In the genomic region with DNA sequence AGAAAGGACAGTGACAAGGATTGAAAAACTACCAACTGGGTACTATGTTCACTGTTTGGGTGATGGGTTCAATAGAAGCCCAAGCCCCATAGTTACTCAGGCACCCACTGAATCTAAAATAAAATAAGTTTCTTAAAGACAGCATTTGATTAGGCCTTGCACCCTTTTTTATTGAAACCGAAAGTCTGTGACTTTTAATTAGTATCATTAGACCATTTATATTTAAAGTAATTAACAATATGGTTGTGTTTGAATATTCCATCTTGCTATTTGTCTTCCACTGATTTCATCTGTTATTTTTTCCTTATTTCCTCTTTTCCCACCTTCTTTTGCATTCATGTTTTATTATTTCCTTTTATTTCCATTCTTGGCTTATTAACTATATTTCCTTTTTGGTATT, we compare ENCODE assay signal across 30 cellular contexts. TPM values are rescaled to one million over a fixed set of nuclear protein-coding genes. Genes with fewer than 3 reads are reported as not detected.
"Had no signal": no experiment of that assay in that cellular context is flagged by ENCODE, and none has a peak within 500 bp of the region (broad histone marks: within the 10 kb centered on the region; RNA-seq: fewer than 3 reads in every experiment).

No MANE protein-coding gene starts in this region.

- FAIRE-seq: urothelium cell line had no signal

- H3K4me3 Mint-ChIP-seq: stimulated activated effector memory CD8-positive, alpha-beta T cell treated with anti-CD3 and anti-CD28 coated beads, Interleukin-12 subunit alpha, Interleukin-12 subunit beta, amount 100 ng/mL, for 72 hours; stimulated activated memory B cell treated with anti-CD40 and anti-IgM and Interleukin-4, amounts not matched to agents 10 μg/mL and 1 μg/mL and 100 μg/mL, for 72 hours; stimulated activated naive B cell treated with anti-CD40 and anti-IgM and Interleukin-4, amounts not matched to agents 10 μg/mL and 1 μg/mL and 100 μg/mL, for 72 hours; stimulated activated naive CD8-positive, alpha-beta T cell treated with anti-CD3 and anti-CD28 coated beads, Interleukin-15, amount 100 ng/mL, for 72 hours; stimulated activated naive CD8-positive, alpha-beta T cell treated with anti-CD3 and anti-CD28 coated beads, Interleukin-15, Interleukin-2, amounts not matched to agents 100 ng/mL and 50 ng/mL, for 24 hours; type B pancreatic cell had no signal

- H3K4me1 ChIP-seq: suprapubic skin, testis, thyroid gland, tibial artery, tibial nerve, transverse colon, upper lobe of left lung, upper lobe of right lung, uterus, vagina had no signal

- H3K27ac ChIP-seq: stomach, suprapubic skin, testis, thoracic aorta, thyroid gland, tibial artery, tibial nerve, transverse colon, upper lobe of left lung, upper lobe of right lung, uterus, vagina had no signal

- H3K36me3 Mint-ChIP-seq: stimulated activated effector memory CD8-positive, alpha-beta T cell treated with anti-CD3 and anti-CD28 coated beads, Interleukin-12 subunit alpha, Interleukin-12 subunit beta, amount 100 ng/mL, for 72 hours; stimulated activated memory B cell treated with anti-CD40 and anti-IgM and Interleukin-4, amounts not matched to agents 10 μg/mL and 1 μg/mL and 100 μg/mL, for 72 hours; stimulated activated naive B cell treated with anti-CD40 and anti-IgM and Interleukin-4, amounts not matched to agents 10 μg/mL and 1 μg/mL and 100 μg/mL, for 72 hours; type B pancreatic cell had no signal

- H3K9me3 ChIP-seq: suprapubic skin, testis, thyroid gland, transverse colon, uterus, vagina had no signal

- DNase-seq: stimulated activated CD4-positive, alpha-beta T cell treated with anti-CD3 and anti-CD28 coated beads, Interleukin-2, amount 100 ng/mL, for 48 hours; stimulated activated CD4-positive, alpha-beta T cell treated with anti-CD3 and anti-CD28 coated beads, Interleukin-4, amount 100 ng/mL, for 1 hour; stimulated activated CD4-positive, alpha-beta T cell treated with anti-CD3 and anti-CD28 coated beads, Interleukin-4, amount 100 ng/mL, for 24 hours; stimulated activated CD4-positive, alpha-beta T cell treated with anti-CD3 and anti-CD28 coated beads, Interleukin-4, amount 100 ng/mL, for 4 hours; stimulated activated CD8-positive, alpha-beta memory T cell treated with anti-CD3 and anti-CD28 coated beads, Interleukin-4, amount 100 ng/mL, for 48 hours; stimulated activated naive B cell treated with anti-CD40 and anti-IgM and Interleukin-4, amounts not matched to agents 10 μg/mL and 1 μg/mL and 100 μg/mL, for 72 hours; stimulated activated naive CD4-positive, alpha-beta T cell; stimulated activated naive CD4-positive, alpha-beta T cell treated with Interleukin-2 at 50 U/mL for 16 hours; stimulated activated naive CD8-positive, alpha-beta T cell treated with anti-CD3 and anti-CD28 coated beads, Interleukin-15, amount 100 ng/mL, for 72 hours; stimulated activated naive CD8-positive, alpha-beta T cell treated with anti-CD3 and anti-CD28 coated beads, Interleukin-15, Interleukin-2, amounts not matched to agents 100 U/mL and 50 U/mL, for 24 hours; stomach; substantia nigra; testis; thyroid gland; tibial artery; transverse colon; trophoblast cell; upper lobe of left lung; upper lobe of right lung; uterus had no signal

- H3K4me1 Mint-ChIP-seq: stimulated activated effector memory CD8-positive, alpha-beta T cell treated with anti-CD3 and anti-CD28 coated beads, Interleukin-12 subunit alpha, Interleukin-12 subunit beta, amount 100 ng/mL, for 72 hours; stimulated activated memory B cell treated with anti-CD40 and anti-IgM and Interleukin-4, amounts not matched to agents 10 μg/mL and 1 μg/mL and 100 μg/mL, for 72 hours; stimulated activated naive B cell treated with anti-CD40 and anti-IgM and Interleukin-4, amounts not matched to agents 10 μg/mL and 1 μg/mL and 100 μg/mL, for 72 hours; stimulated activated naive CD8-positive, alpha-beta T cell treated with anti-CD3 and anti-CD28 coated beads, Interleukin-15, amount 100 ng/mL, for 72 hours had no signal

- H3K36me3 ChIP-seq: stomach, suprapubic skin, thoracic aorta, thyroid gland, tibial artery, tibial nerve, transverse colon, upper lobe of left lung, upper lobe of right lung, uterus, vagina had no signal

- H3K4me3 ChIP-seq: stomach, suprapubic skin, testis, thoracic aorta, thyroid gland, tibial artery, tibial nerve, transverse colon, upper lobe of left lung, upper lobe of right lung, uterus, vagina had no signal

- H3K27ac Mint-ChIP-seq: stimulated activated effector memory CD8-positive, alpha-beta T cell treated with anti-CD3 and anti-CD28 coated beads, Interleukin-12 subunit alpha, Interleukin-12 subunit beta, amount 100 ng/mL, for 72 hours; stimulated activated memory B cell treated with anti-CD40 and anti-IgM and Interleukin-4, amounts not matched to agents 10 μg/mL and 1 μg/mL and 100 μg/mL, for 72 hours; stimulated activated naive B cell treated with anti-CD40 and anti-IgM and Interleukin-4, amounts not matched to agents 10 μg/mL and 1 μg/mL and 100 μg/mL, for 72 hours; stimulated activated naive CD8-positive, alpha-beta T cell treated with anti-CD3 and anti-CD28 coated beads, Interleukin-15, amount 100 ng/mL, for 72 hours; stimulated activated naive CD8-positive, alpha-beta T cell treated with anti-CD3 and anti-CD28 coated beads, Interleukin-15, Interleukin-2, amounts not matched to agents 100 ng/mL and 50 ng/mL, for 24 hours; type B pancreatic cell had no signal

- H3K9me3 Mint-ChIP-seq: type B pancreatic cell had no signal

- ATAC-seq: stimulated activated effector memory CD8-positive, alpha-beta T cell treated with anti-CD3 and anti-CD28 coated beads, Interleukin-12 subunit alpha, Interleukin-12 subunit beta, amount 100 ng/mL, for 72 hours; stimulated activated memory B cell treated with anti-CD40 and anti-IgM and Interleukin-4, amounts not matched to agents 10 μg/mL and 1 μg/mL and 100 μg/mL, for 72 hours; stimulated activated naive B cell treated with anti-CD40 and anti-IgM and Interleukin-4, amounts not matched to agents 10 μg/mL and 1 μg/mL and 100 μg/mL, for 72 hours; stimulated activated naive CD8-positive, alpha-beta T cell treated with anti-CD3 and anti-CD28 coated beads, Interleukin-15, amount 100 ng/mL, for 72 hours; stimulated activated naive CD8-positive, alpha-beta T cell treated with anti-CD3 and anti-CD28 coated beads, Interleukin-15, Interleukin-2, amounts not matched to agents 100 U/mL and 50 U/mL, for 24 hours; upper lobe of right lung had no signal

- H3K27me3 ChIP-seq: stomach, testis, thyroid gland, tibial nerve, transverse colon, upper lobe of left lung, upper lobe of right lung, uterus, vagina had no signal

RNA-seq across cellular contexts. Expression of a gene that starts 27.4 kb away (rescaled TPM):
- total RNA-seq: temporal lobe, thoracic aorta, vagina had no signal
